In the genomic region with DNA sequence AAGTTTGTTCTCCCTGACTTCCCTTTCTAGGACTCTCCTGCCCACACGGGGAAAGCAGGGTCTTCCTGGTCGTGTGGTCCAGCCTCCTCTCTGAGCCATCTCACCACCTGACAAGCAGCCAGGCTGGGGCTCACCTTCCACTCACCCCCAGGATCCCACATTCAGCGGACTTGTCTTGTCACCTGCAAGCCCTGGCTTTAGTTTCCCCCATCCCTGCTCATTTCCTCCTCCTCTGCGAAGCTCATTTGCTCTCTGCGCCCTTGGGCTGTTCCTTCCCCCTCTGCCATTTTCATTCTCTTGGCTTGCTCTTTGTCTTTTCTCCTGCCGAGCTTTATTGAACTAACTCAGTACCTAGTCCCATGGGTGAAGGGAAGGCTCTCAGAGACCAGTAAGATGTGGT, we compare ENCODE assay signal across 1 cellular context.
TF ChIP-seq lines count a peak whose summit lies in the region.

No MANE protein-coding gene starts in this region.

TF ChIP-seq in WTC11, 78 proteins besides CTCF, POLR2A, EP300 and RAD21 (continued from another document):
- TF ChIP-seq, protein P1, sequence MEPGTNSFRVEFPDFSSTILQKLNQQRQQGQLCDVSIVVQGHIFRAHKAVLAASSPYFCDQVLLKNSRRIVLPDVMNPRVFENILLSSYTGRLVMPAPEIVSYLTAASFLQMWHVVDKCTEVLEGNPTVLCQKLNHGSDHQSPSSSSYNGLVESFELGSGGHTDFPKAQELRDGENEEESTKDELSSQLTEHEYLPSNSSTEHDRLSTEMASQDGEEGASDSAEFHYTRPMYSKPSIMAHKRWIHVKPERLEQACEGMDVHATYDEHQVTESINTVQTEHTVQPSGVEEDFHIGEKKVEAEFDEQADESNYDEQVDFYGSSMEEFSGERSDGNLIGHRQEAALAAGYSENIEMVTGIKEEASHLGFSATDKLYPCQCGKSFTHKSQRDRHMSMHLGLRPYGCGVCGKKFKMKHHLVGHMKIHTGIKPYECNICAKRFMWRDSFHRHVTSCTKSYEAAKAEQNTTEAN (CRISPR knock-in tag; IDR thresholded peaks at IDR 0.05): no peak
- TF ChIP-seq GABPB1 (CRISPR knock-in tag; IDR thresholded peaks at IDR 0.05) (no peak), ZBTB21 (CRISPR knock-in tag; IDR thresholded peaks at IDR 0.05; ENCODE audit: borderline replicate concordance) (no peak)
- TF ChIP-seq, protein P2, sequence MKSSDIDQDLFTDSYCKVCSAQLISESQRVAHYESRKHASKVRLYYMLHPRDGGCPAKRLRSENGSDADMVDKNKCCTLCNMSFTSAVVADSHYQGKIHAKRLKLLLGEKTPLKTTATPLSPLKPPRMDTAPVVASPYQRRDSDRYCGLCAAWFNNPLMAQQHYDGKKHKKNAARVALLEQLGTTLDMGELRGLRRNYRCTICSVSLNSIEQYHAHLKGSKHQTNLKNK (CRISPR knock-in tag; IDR thresholded peaks at IDR 0.05): no peak
- TF ChIP-seq, protein P3, sequence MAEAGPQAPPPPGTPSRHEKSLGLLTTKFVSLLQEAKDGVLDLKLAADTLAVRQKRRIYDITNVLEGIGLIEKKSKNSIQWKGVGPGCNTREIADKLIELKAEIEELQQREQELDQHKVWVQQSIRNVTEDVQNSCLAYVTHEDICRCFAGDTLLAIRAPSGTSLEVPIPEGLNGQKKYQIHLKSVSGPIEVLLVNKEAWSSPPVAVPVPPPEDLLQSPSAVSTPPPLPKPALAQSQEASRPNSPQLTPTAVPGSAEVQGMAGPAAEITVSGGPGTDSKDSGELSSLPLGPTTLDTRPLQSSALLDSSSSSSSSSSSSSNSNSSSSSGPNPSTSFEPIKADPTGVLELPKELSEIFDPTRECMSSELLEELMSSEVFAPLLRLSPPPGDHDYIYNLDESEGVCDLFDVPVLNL (CRISPR knock-in tag; IDR thresholded peaks at IDR 0.05; ENCODE audit: borderline replicate concordance, low read depth): no peak
- TF ChIP-seq, protein P4, sequence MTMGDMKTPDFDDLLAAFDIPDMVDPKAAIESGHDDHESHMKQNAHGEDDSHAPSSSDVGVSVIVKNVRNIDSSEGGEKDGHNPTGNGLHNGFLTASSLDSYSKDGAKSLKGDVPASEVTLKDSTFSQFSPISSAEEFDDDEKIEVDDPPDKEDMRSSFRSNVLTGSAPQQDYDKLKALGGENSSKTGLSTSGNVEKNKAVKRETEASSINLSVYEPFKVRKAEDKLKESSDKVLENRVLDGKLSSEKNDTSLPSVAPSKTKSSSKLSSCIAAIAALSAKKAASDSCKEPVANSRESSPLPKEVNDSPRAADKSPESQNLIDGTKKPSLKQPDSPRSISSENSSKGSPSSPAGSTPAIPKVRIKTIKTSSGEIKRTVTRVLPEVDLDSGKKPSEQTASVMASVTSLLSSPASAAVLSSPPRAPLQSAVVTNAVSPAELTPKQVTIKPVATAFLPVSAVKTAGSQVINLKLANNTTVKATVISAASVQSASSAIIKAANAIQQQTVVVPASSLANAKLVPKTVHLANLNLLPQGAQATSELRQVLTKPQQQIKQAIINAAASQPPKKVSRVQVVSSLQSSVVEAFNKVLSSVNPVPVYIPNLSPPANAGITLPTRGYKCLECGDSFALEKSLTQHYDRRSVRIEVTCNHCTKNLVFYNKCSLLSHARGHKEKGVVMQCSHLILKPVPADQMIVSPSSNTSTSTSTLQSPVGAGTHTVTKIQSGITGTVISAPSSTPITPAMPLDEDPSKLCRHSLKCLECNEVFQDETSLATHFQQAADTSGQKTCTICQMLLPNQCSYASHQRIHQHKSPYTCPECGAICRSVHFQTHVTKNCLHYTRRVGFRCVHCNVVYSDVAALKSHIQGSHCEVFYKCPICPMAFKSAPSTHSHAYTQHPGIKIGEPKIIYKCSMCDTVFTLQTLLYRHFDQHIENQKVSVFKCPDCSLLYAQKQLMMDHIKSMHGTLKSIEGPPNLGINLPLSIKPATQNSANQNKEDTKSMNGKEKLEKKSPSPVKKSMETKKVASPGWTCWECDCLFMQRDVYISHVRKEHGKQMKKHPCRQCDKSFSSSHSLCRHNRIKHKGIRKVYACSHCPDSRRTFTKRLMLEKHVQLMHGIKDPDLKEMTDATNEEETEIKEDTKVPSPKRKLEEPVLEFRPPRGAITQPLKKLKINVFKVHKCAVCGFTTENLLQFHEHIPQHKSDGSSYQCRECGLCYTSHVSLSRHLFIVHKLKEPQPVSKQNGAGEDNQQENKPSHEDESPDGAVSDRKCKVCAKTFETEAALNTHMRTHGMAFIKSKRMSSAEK (CRISPR knock-in tag; IDR thresholded peaks at IDR 0.05; ENCODE audit: borderline replicate concordance): no peak
